In the genomic region with DNA sequence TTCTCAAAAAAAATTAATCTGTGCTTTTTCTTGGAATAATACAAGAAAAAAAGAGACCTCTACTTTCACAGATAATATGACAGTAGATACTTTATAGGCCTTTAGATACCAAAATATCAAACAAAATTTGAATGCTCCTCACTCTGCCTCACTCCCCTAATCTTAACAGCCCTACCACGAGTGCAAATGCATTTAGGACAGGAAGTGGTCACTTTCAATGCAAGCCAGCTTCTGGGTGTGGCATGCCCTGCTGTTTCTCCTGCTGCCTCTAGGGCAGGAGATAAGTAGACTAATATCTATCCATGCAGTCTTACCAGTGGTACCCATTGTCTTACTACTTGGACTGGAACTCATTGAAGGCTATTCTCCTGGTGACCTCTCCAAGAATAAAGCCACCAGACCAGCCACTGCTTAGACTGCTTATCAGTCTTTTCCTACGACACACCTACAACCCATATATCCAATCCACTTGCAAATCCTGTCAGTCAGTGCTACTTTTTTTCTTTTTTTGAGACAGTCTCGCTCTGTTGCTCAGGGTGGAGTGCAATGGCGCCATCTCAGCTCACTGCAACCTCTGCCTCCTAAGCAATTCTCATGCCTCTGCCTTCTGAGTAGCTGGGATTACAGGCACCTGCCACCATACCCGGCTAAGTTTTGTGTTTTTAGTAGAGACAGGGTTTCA, we compare ENCODE assay signal across 8 cellular contexts. TPM values are rescaled to one million over a fixed set of nuclear protein-coding genes. Genes with fewer than 3 reads are reported as not detected.
DNase-seq lines count a peak whose midpoint lies in the region; ATAC-seq and TF ChIP-seq lines count a peak whose summit lies in the region.

No MANE protein-coding gene starts in this region.

- DNase-seq in ELR (ENCODE audit: low read depth) (peak; percentile 75), RKO (ENCODE audit: low spot score) (peak; percentile 89), fibroblast of the aortic adventitia (ENCODE audit: low read depth) (peak; percentile 10), NCI-H1436 treated with DMSO at 0.1 percent for 48 hours (lab: John Stamatoyannopoulos, UW) (no peak), cerebellum (ENCODE audit: low spot score) (no peak), mesenteric fat pad (ENCODE audit: low spot score) (no peak)

- ATAC-seq in GM19351 (IDR thresholded peaks at IDR 0.05; ENCODE audit: unreplicated experiment) (peak; percentile 99), HG03139 (IDR thresholded peaks at IDR 0.05; ENCODE audit: unreplicated experiment) (peak; percentile 97)

- TF ChIP-seq CTCF in fibroblast of the aortic adventitia (IDR thresholded peaks at IDR 0.05; ENCODE audit: insufficient read depth, low read length) = peak; percentile 30

- H3K4me3 ChIP-seq in fibroblast of the aortic adventitia (ENCODE audit: low read depth, low read length) = no peak overlapping the region

RNA-seq across cellular contexts. Expression of a gene that starts 23.0 kb away (rescaled TPM):
- 0.08 and 0.18 TPM in 2 replicates for total RNA-seq in fibroblast of the aortic adventitia (ENCODE audit: low replicate concordance)
- 108 TPM for total RNA-seq in cerebellum
- total RNA-seq in mesenteric fat pad = 0.32 TPM

RNA-seq across cellular contexts. Expression of a gene that starts 24.3 kb away (rescaled TPM):
- total RNA-seq in fibroblast of the aortic adventitia (ENCODE audit: low replicate concordance) (51.2 and 88.9 TPM in 2 replicates), cerebellum (72.0 TPM), mesenteric fat pad (62.3 TPM)

Comparison
In these comparisons a context has a peak if more than half of its experiments do, and no peak if none do; other contexts are left out.
1. DNase-seq: peak in ELR (single experiment), RKO (single experiment) and fibroblast of the aortic adventitia (single experiment); none in NCI-H1436 treated with DMSO at 0.1 percent for 48 hours (single experiment), cerebellum (single experiment) and mesenteric fat pad (single experiment).
2. RNA of a gene that starts 23.0 kb away (total RNA-seq): 108 TPM in cerebellum (single experiment); 0.32 TPM in mesenteric fat pad (single experiment) and 0.08 to 0.18 TPM in fibroblast of the aortic adventitia; every median in the first group is over 10 times any median in the second.